28 cellular contexts compared by ENCODE assay signal in genomic region chr3:184558726-184559125, GRCh38. TPM values are rescaled to one million over a fixed set of nuclear protein-coding genes. Genes with fewer than 3 reads are reported as not detected.
DNase-seq lines count a peak whose midpoint lies in the region; ATAC-seq, FAIRE-seq and TF ChIP-seq lines count a peak whose summit lies in the region.
"Had no signal": no experiment of that assay in that cellular context is flagged by ENCODE, and none has a peak within 500 bp of the region (broad histone marks: within the 10 kb centered on the region; RNA-seq: fewer than 3 reads in every experiment).

No MANE protein-coding gene starts in this region.

- H3K9me3 Mint-ChIP-seq in GM23338 (no peaks in the 10 kb centered on the region), neural progenitor cell (no peaks in the 10 kb centered on the region)
- H3K9me3 Mint-ChIP-seq in activated CD4-positive, alpha-beta T cell treated with anti-CD3 and anti-CD28 coated beads, Interleukin-2, amount 10 ng/mL, durations not matched to agents 7 days and 5 days: no peaks in the 10 kb centered on the region

- H3K36me3 ChIP-seq in GM23338 (ENCODE audit: insufficient read depth) (no peaks in the 10 kb centered on the region), colonic mucosa (no peaks in the 10 kb centered on the region), neural progenitor cell (no peaks in the 10 kb centered on the region)
- H3K36me3 ChIP-seq: breast epithelium, neutrophil, SJSA1, thyroid gland had no signal

- H3K4me3 ChIP-seq in A549 (no peak overlapping the region), GM23338 (peak overlapping the region; percentile 6), colonic mucosa (no peak overlapping the region), neural progenitor cell (no peak overlapping the region), foreskin fibroblast (ENCODE audit: low read depth in 1 of 2, low read length in 2 of 2) (no peak overlapping the region)
- H3K4me3 ChIP-seq: breast epithelium, SJSA1, thyroid gland had no signal

- H3K27me3 Mint-ChIP-seq in GM23338 (ENCODE audit: insufficient read depth, low read depth, poor library complexity) (peaks cover 66% of the 10 kb centered on the region), neural progenitor cell (ENCODE audit: insufficient read depth, low read depth) (peaks cover 26% of the 10 kb centered on the region)
- H3K27me3 Mint-ChIP-seq in activated CD4-positive, alpha-beta T cell treated with anti-CD3 and anti-CD28 coated beads, Interleukin-2, amount 10 ng/mL, durations not matched to agents 7 days and 5 days: peaks cover 35% of the 10 kb centered on the region

- H3K27ac ChIP-seq in A549: peak overlapping the region; percentile 38 to 63; a peak in 4 of 6 replicates
- H3K27ac ChIP-seq in GM23338 (ENCODE audit: low read depth): no peak overlapping the region
- H3K27ac ChIP-seq in colonic mucosa: peak overlapping the region; percentile 29
- H3K27ac ChIP-seq in neural progenitor cell: no peak overlapping the region
- H3K27ac ChIP-seq: breast epithelium, epithelial cell of prostate, HL-60, neutrophil, RWPE1, SJSA1, thyroid gland had no signal

- ATAC-seq in A549 (no peak), GM23338 (peak; percentile 6), HG03097 (IDR thresholded peaks at IDR 0.05; ENCODE audit: low FRiP score, unreplicated experiment) (no peak), GM21515 (IDR thresholded peaks at IDR 0.05; ENCODE audit: unreplicated experiment) (no peak)
- ATAC-seq: sciatic nerve had no signal

- peak overlapping the region in 1 of 2 donors; percentile 13 for H3K9ac ChIP-seq in colonic mucosa (ENCODE audit: low read depth in 2 of 2, low read length in 2 of 2)
- H3K9ac ChIP-seq in neural progenitor cell: no peak overlapping the region

- H3K27me3 ChIP-seq in GM23338 (ENCODE audit: insufficient read depth) (peaks cover 62% of the 10 kb centered on the region), colonic mucosa (no peaks in the 10 kb centered on the region), neural progenitor cell (peaks cover 58% of the 10 kb centered on the region)
- H3K27me3 ChIP-seq: breast epithelium, SJSA1, thyroid gland had no signal

- no peak for TF ChIP-seq EP300 in A549 (IDR thresholded peaks at IDR 0.05)

- no peak for DNase-seq in A549 (ENCODE audit: low read depth in 1 of 2, low spot score in 1 of 2)
- no peak for DNase-seq in GM23338 (ENCODE audit: low spot score)
- peak; percentile 43 for DNase-seq in colonic mucosa
- peak; percentile 60 for DNase-seq in neural progenitor cell (ENCODE audit: low spot score)
- no peak for DNase-seq in foreskin fibroblast
- DNase-seq in activated CD4-positive, alpha-beta T cell treated with anti-CD3 and anti-CD28 coated beads, Interleukin-2, amount 10 ng/mL, durations not matched to agents 7 days and 5 days: no peak
- DNase-seq: activated CD4-positive, alpha-beta T cell treated with anti-CD3 and anti-CD28 coated beads for 48 hours; activated effector memory CD4-positive, alpha-beta T cell treated with Interleukin-2 at 50 U/mL for 16 hours; activated T-cell treated with anti-CD3 and anti-CD28 coated beads, Interleukin-2, amount 50 U/mL, for 1 hour; hippocampal formation; NCI-H2107; NCI-H446; NCI-H82; stimulated activated CD4-positive, alpha-beta T cell treated with anti-CD3 and anti-CD28 coated beads, Interleukin-4, amount 100 ng/mL, for 1 hour; T-helper 9 cell; thyroid gland had no signal

- H2AFZ ChIP-seq in GM23338 (no peak overlapping the region), neural progenitor cell (replicated peaks) (no peak overlapping the region)

- H3K27ac Mint-ChIP-seq in GM23338 (no peak overlapping the region), neural progenitor cell (no peak overlapping the region)
- H3K27ac Mint-ChIP-seq in activated CD4-positive, alpha-beta T cell treated with anti-CD3 and anti-CD28 coated beads, Interleukin-2, amount 10 ng/mL, durations not matched to agents 7 days and 5 days: no peak overlapping the region
- H3K27ac Mint-ChIP-seq: activated naive CD8-positive, alpha-beta T cell; progenitor cell of endocrine pancreas had no signal

- TF ChIP-seq CTCF in A549 (IDR thresholded peaks at IDR 0.05) (no peak), GM23338 (conservative IDR thresholded peaks at IDR 0.05; ENCODE audit: low read depth in 2 of 2) (no peak), colonic mucosa (IDR thresholded peaks at IDR 0.05) (no peak), neural progenitor cell (IDR thresholded peaks at IDR 0.05) (no peak), foreskin fibroblast (IDR thresholded peaks at IDR 0.05; ENCODE audit: low read depth, low read length) (no peak)

- H4K20me1 ChIP-seq in GM23338 (replicated peaks; ENCODE audit: insufficient read depth): peaks cover 10% of the 10 kb centered on the region
- peaks cover 15% of the 10 kb centered on the region for H4K20me1 ChIP-seq in neural progenitor cell (ENCODE audit: low read depth)

- peak overlapping the region; percentile 55 for H3K4me2 ChIP-seq in A549
- peak overlapping the region; percentile 70 for H3K4me2 ChIP-seq in GM23338
- peak overlapping the region; percentile 64 for H3K4me2 ChIP-seq in neural progenitor cell

- H3K36me3 Mint-ChIP-seq in GM23338 (ENCODE audit: low read depth) (no peaks in the 10 kb centered on the region), neural progenitor cell (no peaks in the 10 kb centered on the region)
- H3K36me3 Mint-ChIP-seq in activated CD4-positive, alpha-beta T cell treated with anti-CD3 and anti-CD28 coated beads, Interleukin-2, amount 10 ng/mL, durations not matched to agents 7 days and 5 days (ENCODE audit: low read depth): no peaks in the 10 kb centered on the region
- H3K36me3 Mint-ChIP-seq: activated naive CD8-positive, alpha-beta T cell had no signal

- no peaks in the 10 kb centered on the region for H3K79me2 ChIP-seq in GM23338 (replicated peaks; ENCODE audit: insufficient read depth)
- no peaks in the 10 kb centered on the region for H3K79me2 ChIP-seq in neural progenitor cell (ENCODE audit: low read depth)

- H3K9me2 ChIP-seq in GM23338 (ENCODE audit: insufficient read depth): no peaks in the 10 kb centered on the region

- H3F3A ChIP-seq in GM23338 (replicated peaks; ENCODE audit: low read depth): 0 out of 2 replicates have a peak, but pooled peaks cover 3% of the 10 kb centered on the region
- H3F3A ChIP-seq in neural progenitor cell (ENCODE audit: low read depth): peaks cover 25% of the 10 kb centered on the region

- intact Hi-C loops in colonic mucosa (cut with DNase I): no loop called here

- no peak for TF ChIP-seq POLR2A in A549 (IDR thresholded peaks at IDR 0.05; ENCODE audit: low read length)

- no peak for TF ChIP-seq RAD21 in A549 (conservative IDR thresholded peaks at IDR 0.05 in 1 of 2, IDR thresholded peaks at IDR 0.05 in 1 of 2)

- H3K4me1 Mint-ChIP-seq in GM23338 (peaks cover 45% of the 10 kb centered on the region), neural progenitor cell (peaks cover 25% of the 10 kb centered on the region)
- H3K4me1 Mint-ChIP-seq in activated CD4-positive, alpha-beta T cell treated with anti-CD3 and anti-CD28 coated beads, Interleukin-2, amount 10 ng/mL, durations not matched to agents 7 days and 5 days: peaks cover 40% of the 10 kb centered on the region

- POLR2A ChIA-PET in A549 (lab: Yijun Ruan, JAX): no interaction called here
- POLR2A ChIA-PET in activated CD4-positive, alpha-beta T cell treated with anti-CD3 and anti-CD28 coated beads, Interleukin-2, amount 10 ng/mL, durations not matched to agents 7 days and 5 days (lab: Charles Lee): no interaction called here

- FAIRE-seq in A549 (lab: Jason Lieb, UNC): no peak

- H3K4me3 Mint-ChIP-seq in GM23338 (0 out of 3 replicates have a peak overlapping the region, but pooled peaks have one; percentile 9), neural progenitor cell (peak overlapping the region; percentile 48)
- H3K4me3 Mint-ChIP-seq in activated CD4-positive, alpha-beta T cell treated with anti-CD3 and anti-CD28 coated beads, Interleukin-2, amount 10 ng/mL, durations not matched to agents 7 days and 5 days: no peak overlapping the region
- H3K4me3 Mint-ChIP-seq: activated naive CD8-positive, alpha-beta T cell had no signal

- H3K9me3 ChIP-seq in A549 (no peaks in the 10 kb centered on the region), colonic mucosa (no peaks in the 10 kb centered on the region), neural progenitor cell (ENCODE audit: low read depth) (no peaks in the 10 kb centered on the region)
- H3K9me3 ChIP-seq: breast epithelium, neutrophil, SJSA1, thyroid gland had no signal

- CTCF ChIA-PET in A549 (lab: Yijun Ruan, JAX): interaction anchor here (1.3 kb wide), 1 partner anchor 17 kb away, joined by 7 read pairs; no protein-coding TSS in a partner anchor
- CTCF ChIA-PET in activated CD4-positive, alpha-beta T cell treated with anti-CD3 and anti-CD28 coated beads, Interleukin-2, amount 10 ng/mL, durations not matched to agents 7 days and 5 days (lab: Charles Lee): interaction anchor here (0.7 to 0.8 kb wide), 2 partner anchors 19 to 244 kb away, joined by 3 read pairs; no protein-coding TSS in a partner anchor

- H3K4me1 ChIP-seq in A549 (peaks cover 20% of the 10 kb centered on the region), GM23338 (ENCODE audit: insufficient read depth) (peaks cover 35% of the 10 kb centered on the region), colonic mucosa (peaks cover 6% of the 10 kb centered on the region), neural progenitor cell (peaks cover 38% of the 10 kb centered on the region)
- H3K4me1 ChIP-seq: breast epithelium had no signal

- 59% methylated on average over 4 of the region's 6 CpGs for WGBS in A549 (ENCODE audit: missing lambda C conversion rate)

RNA-seq across cellular contexts. Expression of gene EPHB3, which starts 2.9 kb away (rescaled TPM):
- polyA plus RNA-seq in A549 (2011; rRNA removed): 0.36 and 0.52 TPM in 2 replicates
- 0.25 and 0.29 TPM in 2 replicates for polyA plus RNA-seq in A549 (2012; cell fraction: cytosol; rRNA removed)
- polyA plus RNA-seq in A549 (2012; cell fraction: nucleus; rRNA removed): 0.84 and 1.2 TPM in 2 replicates
- polyA plus RNA-seq in A549 (2017; fragmentation: RNase III; extraction: RNeasy Plus Mini Kit Qiagen cat#74134 plus additional on column Dnase treatment): 0.18 to 0.50 TPM (median 0.29 TPM) in 3 replicates
- polyA minus RNA-seq in A549 (2011; rRNA and poly(A)+ RNA removed): 0.12 and 1.1 TPM in 2 replicates
- total RNA-seq in GM23338 (2014; rRNA removed; shearing (Covaris generic)): 1.0 and 2.0 TPM in 2 replicates
- 0.54 and 0.57 TPM in 2 replicates for polyA plus RNA-seq in GM23338 (2016; fragmentation: Nextera tagmentation; extraction: Ambion mirVana)
- 10 to 100 TPM; 40.1 to 64.2 TPM for total RNA-seq in colonic mucosa
- 2.3 and 3.6 TPM in 2 replicates for total RNA-seq in neural progenitor cell (ENCODE audit: low replicate concordance)
- under 1 TPM; 0.12 to 0.22 TPM for total RNA-seq in activated CD4-positive, alpha-beta T cell treated with anti-CD3 and anti-CD28 coated beads, Interleukin-2, amount 10 ng/mL, durations not matched to agents 7 days and 5 days
- total RNA-seq: activated CD8-positive, alpha-beta memory T cell treated with anti-CD3 and anti-CD28 coated beads for 36 hours had no signal

Comparison
In these comparisons a context has a peak if more than half of its experiments do, and no peak if none do; other contexts are left out.
1. DNase-seq: peak in colonic mucosa (single experiment) and neural progenitor cell (single experiment); none in A549 (0 of 2), GM23338 (single experiment), foreskin fibroblast (0 of 2) and activated CD4-positive, alpha-beta T cell treated with anti-CD3 and anti-CD28 coated beads, Interleukin-2, amount 10 ng/mL, durations not matched to agents 7 days and 5 days (single experiment).
2. H3K27ac ChIP-seq: peak in A549 (2 of 2) and colonic mucosa (single experiment); none in GM23338 (single experiment) and neural progenitor cell (single experiment).
3. Peak in every context shown above with its lines, with median percentiles within 50 percentile points of each other: H3K4me2 ChIP-seq.